ENCODE assay signal across 8 cellular contexts in the genomic region with DNA sequence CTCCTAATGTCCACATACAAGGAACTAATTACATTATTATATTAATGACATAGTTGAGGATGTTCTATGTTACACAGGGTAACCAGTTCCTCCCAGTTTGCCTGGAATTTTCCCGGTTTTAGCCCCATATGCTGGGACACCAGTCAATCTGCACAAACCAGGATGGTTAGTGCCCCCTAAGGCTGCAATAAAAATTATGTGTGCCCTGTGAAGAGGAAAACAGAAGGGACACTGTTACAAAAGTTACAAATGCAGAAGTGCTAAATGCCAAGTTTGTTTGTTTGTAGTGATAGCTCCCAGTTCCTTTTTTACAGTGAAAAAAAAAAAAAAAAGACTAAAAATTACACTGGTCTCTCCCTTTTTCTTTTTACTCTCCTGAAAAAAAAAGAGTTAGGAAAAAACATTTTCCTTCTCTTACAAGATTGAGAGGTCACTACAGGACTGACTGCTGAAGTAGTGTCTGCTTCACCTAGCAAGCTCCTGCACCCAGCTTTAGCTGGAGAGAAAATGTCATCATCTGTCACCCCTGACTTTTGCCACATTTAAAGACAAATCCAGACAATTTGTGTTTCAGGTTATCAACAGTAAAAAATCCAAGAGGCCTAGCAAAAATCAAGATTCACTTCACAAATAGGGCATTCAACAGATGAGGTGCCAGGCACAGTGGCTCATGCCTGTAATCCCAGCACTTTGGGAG. TPM values are rescaled to one million over a fixed set of nuclear protein-coding genes. Genes with fewer than 3 reads are reported as not detected.
DNase-seq lines count a peak whose midpoint lies in the region; ATAC-seq, FAIRE-seq and TF ChIP-seq lines count a peak whose summit lies in the region.
"Had no signal": no experiment of that assay in that cellular context is flagged by ENCODE, and none has a peak within 500 bp of the region (broad histone marks: within the 10 kb centered on the region; RNA-seq: fewer than 3 reads in every experiment).

No MANE protein-coding gene starts in this region.

- H3K27ac ChIP-seq in OCI-LY1 (ENCODE audit: low read depth, low read length, poor library complexity, severe bottlenecking) (peak overlapping the region; percentile 86), colonic mucosa (peak overlapping the region; percentile 51), spleen (peak overlapping the region; percentile 87 to 98 (median 96))
- H3K27ac ChIP-seq: KMS-11 had no signal

- TF ChIP-seq POLR2A in GM12891 (IDR thresholded peaks at IDR 0.05; ENCODE audit: low read depth, low read length) (no peak), spleen (IDR thresholded peaks at IDR 0.05) (no peak)

- no peaks in the 10 kb centered on the region for H3F3A ChIP-seq in OCI-LY1 (ENCODE audit: insufficient read depth, low read length)

- H3K4me3 ChIP-seq in OCI-LY1 (ENCODE audit: low read depth, low read length, poor library complexity, severe bottlenecking): peak overlapping the region; percentile 78
- H3K4me3 ChIP-seq in colonic mucosa: no peak overlapping the region
- H3K4me3 ChIP-seq in spleen: peak overlapping the region in 6 of 8 donors; percentile 9 to 87 (median 69)

- ATAC-seq in HG03565 (IDR thresholded peaks at IDR 0.05; ENCODE audit: unreplicated experiment): no peak
- no peak for ATAC-seq in GM18870 (IDR thresholded peaks at IDR 0.05; ENCODE audit: unreplicated experiment)

- H3K36me3 ChIP-seq in OCI-LY1 (ENCODE audit: insufficient read depth, low read length) (peaks cover 7% of the 10 kb centered on the region; the same call in 1 of the 2 replicates), colonic mucosa (no peaks in the 10 kb centered on the region), spleen (peaks cover 0 to 3% (median 0%) of the 10 kb centered on the region in 6 donors)

- DNase-seq in GM12891 (ENCODE audit: insufficient read length, low spot score) (no peak), colonic mucosa (no peak), spleen (no peak), retina (no peak)

- peak overlapping the region; percentile 17; the same call in 1 of the 2 replicates for H3K9ac ChIP-seq in OCI-LY1 (ENCODE audit: low read length)
- H3K9ac ChIP-seq in colonic mucosa (ENCODE audit: low read depth in 2 of 2, low read length in 2 of 2): no peak overlapping the region
- H3K9ac ChIP-seq: KMS-11 had no signal

- H3K27me3 ChIP-seq in OCI-LY1 (ENCODE audit: insufficient read depth, low read length) (no peaks in the 10 kb centered on the region), colonic mucosa (no peaks in the 10 kb centered on the region), spleen (replicated peaks in 1 of 7) (no peaks in the 10 kb centered on the region)

- intact Hi-C loops in colonic mucosa (cut with DNase I): no loop called here
- intact Hi-C loops in spleen (cut with DNase I; ENCODE audit: low total_unique reads): loop anchor here (5.0 kb wide), 1 partner anchor 195 kb away; no protein-coding TSS in a partner anchor

- H3K9me3 ChIP-seq in OCI-LY1 (ENCODE audit: low read length) (no peaks in the 10 kb centered on the region), colonic mucosa (no peaks in the 10 kb centered on the region), spleen (no peaks in the 10 kb centered on the region)

- H4K20me1 ChIP-seq in OCI-LY1 (ENCODE audit: insufficient read depth, low read length): no peaks in the 10 kb centered on the region

- peak overlapping the region; percentile 92 for H3K4me2 ChIP-seq in OCI-LY1 (ENCODE audit: low read length)
- H3K4me2 ChIP-seq: KMS-11 had no signal

- H2AFZ ChIP-seq in OCI-LY1 (ENCODE audit: low read length): no peak overlapping the region

- TF ChIP-seq CTCF in OCI-LY1 (IDR thresholded peaks at IDR 0.05; ENCODE audit: low read length) (peak; percentile 37), colonic mucosa (IDR thresholded peaks at IDR 0.05) (no peak), spleen (IDR thresholded peaks at IDR 0.05 in 8 of 11, conservative IDR thresholded peaks at IDR 0.05 in 3 of 11) (peak in 7 of 11 experiments; percentile 14 to 38 (median 21))

- H3K79me2 ChIP-seq in OCI-LY1 (ENCODE audit: insufficient read depth, low read length): peaks cover 64% of the 10 kb centered on the region

- H3K4me1 ChIP-seq in OCI-LY1 (ENCODE audit: insufficient read depth, low read length, severe bottlenecking) (peaks cover 77% of the 10 kb centered on the region), colonic mucosa (no peaks in the 10 kb centered on the region), spleen (peaks cover 38 to 88% (median 79%) of the 10 kb centered on the region in 6 donors)

- no peaks in the 10 kb centered on the region for H3K9me2 ChIP-seq in OCI-LY1 (ENCODE audit: low read depth, low read length)

- FAIRE-seq in GM12891 (lab: Jason Lieb, UNC): peak; percentile 59

- WGBS in spleen, 5 donors: 36 to 51% (median 40%) methylated on average over 1 of the region's 1 CpG

TF ChIP-seq in GM12891, 5 proteins besides CTCF, POLR2A, EP300 and RAD21:
- TF ChIP-seq TAF1 (IDR thresholded peaks at IDR 0.05; ENCODE audit: low read depth, low read length) (no peak), POU2F2 (IDR thresholded peaks at IDR 0.05; ENCODE audit: low read depth, low read length) (no peak), SPI1 (IDR thresholded peaks at IDR 0.05; ENCODE audit: low read depth, low read length) (peak; percentile 93)

RNA-seq across cellular contexts. Expression of a gene that starts 3.2 kb away (rescaled TPM):
- 13.8 TPM for polyA plus RNA-seq in GM12891 (2012; ENCODE audit: low read depth, missing spikeins)
- total RNA-seq in colonic mucosa: 1 to 10 TPM; 7.0 to 7.9 TPM
- total RNA-seq in spleen: 100 to 1,000 TPM; 108 to 183 (median 145) TPM
- polyA plus RNA-seq in spleen: 10 to 100 TPM; 16.0 to 18.5 (median 16.3) TPM

Comparison
In these comparisons a context has a peak if more than half of its experiments do, and no peak if none do; other contexts are left out.
1. RNA of a gene that starts 3.2 kb away (total RNA-seq): 108 to 183 TPM in spleen; 7.0 to 7.9 TPM in colonic mucosa; every median in the first group is over 10 times any median in the second.
2. Peak in every context shown above with its lines, with median percentiles within 50 percentile points of each other: H3K27ac ChIP-seq.